In genomic region chr2:38394903-38395341, GRCh38 we compare ENCODE assay signal across 2 cellular contexts.
TF ChIP-seq lines count a peak whose summit lies in the region.

No MANE protein-coding gene starts in this region.

TF ChIP-seq in GM12891, 5 proteins besides CTCF, POLR2A, EP300 and RAD21 (continued from another document):
- TF ChIP-seq POU2F2 (IDR thresholded peaks at IDR 0.05; ENCODE audit: low read depth, low read length) (peak; percentile 48; the same call in 1 of the 2 replicates), TAF1 (IDR thresholded peaks at IDR 0.05; ENCODE audit: low read depth, low read length) (no peak)

TF ChIP-seq in HepG2, 621 proteins besides CTCF, POLR2A, EP300 and RAD21 (continued from another document):
- TF ChIP-seq ZNF788 (CRISPR knock-in tag; IDR thresholded peaks at IDR 0.05; ENCODE audit: borderline replicate concordance) (no peak), CREB1 (IDR thresholded peaks at IDR 0.05) (no peak), CREB1 (CRISPR knock-in tag; IDR thresholded peaks at IDR 0.05) (no peak), UBTF (CRISPR knock-in tag; IDR thresholded peaks at IDR 0.05) (no peak), ZNF512 (CRISPR knock-in tag; IDR thresholded peaks at IDR 0.05) (no peak), PHF20 (CRISPR knock-in tag; IDR thresholded peaks at IDR 0.05) (no peak), ZNF550 (CRISPR knock-in tag; IDR thresholded peaks at IDR 0.05; ENCODE audit: borderline replicate concordance) (no peak), ZBTB14 (CRISPR knock-in tag; IDR thresholded peaks at IDR 0.05) (no peak), KLF16 (CRISPR knock-in tag; IDR thresholded peaks at IDR 0.05) (no peak), TBL1XR1 (IDR thresholded peaks at IDR 0.05; ENCODE audit: borderline replicate concordance, low read length, partially characterized antibody) (no peak), CC2D1A (CRISPR knock-in tag; IDR thresholded peaks at IDR 0.05) (no peak), CENPT (CRISPR knock-in tag; IDR thresholded peaks at IDR 0.05; ENCODE audit: low read depth) (no peak), AKNA (CRISPR knock-in tag; IDR thresholded peaks at IDR 0.05; ENCODE audit: borderline replicate concordance) (no peak), POGK (CRISPR knock-in tag; conservative IDR thresholded peaks at IDR 0.05) (no peak), ZFX (CRISPR knock-in tag; IDR thresholded peaks at IDR 0.05; ENCODE audit: low read depth) (no peak), ZNF619 (CRISPR knock-in tag; IDR thresholded peaks at IDR 0.05) (no peak), HINFP (CRISPR knock-in tag; IDR thresholded peaks at IDR 0.05; ENCODE audit: low read depth) (no peak)
